In genomic region chr9:92224177-92224576, GRCh38 we compare ENCODE assay signal across 23 cellular contexts.
DNase-seq lines count a peak whose midpoint lies in the region; ATAC-seq and TF ChIP-seq lines count a peak whose summit lies in the region.
"Had no signal": no experiment of that assay in that cellular context is flagged by ENCODE, and none has a peak within 500 bp of the region (broad histone marks: within the 10 kb centered on the region; RNA-seq: fewer than 3 reads in every experiment).

No MANE protein-coding gene starts in this region.

- TF ChIP-seq CTCF in GM23338 (conservative IDR thresholded peaks at IDR 0.05; ENCODE audit: low read depth in 2 of 2) (no peak), nephron progenitor cell (IDR thresholded peaks at IDR 0.05) (no peak)

- peaks cover 71% of the 10 kb centered on the region for H3K36me3 ChIP-seq in GM23338 (ENCODE audit: insufficient read depth)

- no peak overlapping the region for H3K27ac ChIP-seq in GM23338 (ENCODE audit: low read depth)
- H3K27ac ChIP-seq: HL-60, PC-9 had no signal

- H3K4me1 ChIP-seq in GM23338 (ENCODE audit: insufficient read depth) = no peaks in the 10 kb centered on the region

- no peaks in the 10 kb centered on the region for H3K27me3 Mint-ChIP-seq in activated T-cell treated with anti-CD3 and anti-CD28 coated beads, Interleukin-2, amount 50 U/mL, for 72 hours (ENCODE audit: low read depth)
- H3K27me3 Mint-ChIP-seq in GM23338 (ENCODE audit: insufficient read depth, low read depth, poor library complexity) (peaks cover 6% of the 10 kb centered on the region), nephron progenitor cell (ENCODE audit: low read depth, poor library complexity) (no peaks in the 10 kb centered on the region)
- H3K27me3 Mint-ChIP-seq in activated T-helper 17 cell treated with anti-CD3 and anti-CD28 coated beads, Interleukin-2, amount 50 U/mL, for 72 hours = no peaks in the 10 kb centered on the region
- H3K27me3 Mint-ChIP-seq: CD8-positive, alpha-beta memory T cell had no signal

- no peak overlapping the region for H3K27ac Mint-ChIP-seq in activated T-cell treated with anti-CD3 and anti-CD28 coated beads, Interleukin-2, amount 50 U/mL, for 72 hours
- peak overlapping the region; percentile 52; the same call in 1 of the 2 replicates for H3K27ac Mint-ChIP-seq in GM23338
- H3K27ac Mint-ChIP-seq in activated T-helper 17 cell treated with anti-CD3 and anti-CD28 coated beads, Interleukin-2, amount 50 U/mL, for 72 hours = peak overlapping the region; percentile 9
- H3K27ac Mint-ChIP-seq in nephron progenitor cell = peak overlapping the region; percentile 91

- H3K36me3 Mint-ChIP-seq in activated T-cell treated with anti-CD3 and anti-CD28 coated beads, Interleukin-2, amount 50 U/mL, for 72 hours (ENCODE audit: insufficient read depth in 2 of 2) = peaks cover 23 to 57% of the 10 kb centered on the region in 2 donors
- H3K36me3 Mint-ChIP-seq in GM23338 (ENCODE audit: low read depth) (peaks cover 82% of the 10 kb centered on the region), nephron progenitor cell (ENCODE audit: low read depth) (peaks cover 80% of the 10 kb centered on the region)
- H3K36me3 Mint-ChIP-seq in activated T-helper 17 cell treated with anti-CD3 and anti-CD28 coated beads, Interleukin-2, amount 50 U/mL, for 72 hours (ENCODE audit: low read depth) = peaks cover 85% of the 10 kb centered on the region

- no peak overlapping the region for H3K4me3 ChIP-seq in GM23338
- H3K4me3 ChIP-seq: PC-9 had no signal

- no peaks in the 10 kb centered on the region for H3K4me1 Mint-ChIP-seq in activated T-cell treated with anti-CD3 and anti-CD28 coated beads, Interleukin-2, amount 50 U/mL, for 72 hours (ENCODE audit: low read depth)
- H3K4me1 Mint-ChIP-seq in GM23338 = no peaks in the 10 kb centered on the region
- no peaks in the 10 kb centered on the region for H3K4me1 Mint-ChIP-seq in activated T-helper 17 cell treated with anti-CD3 and anti-CD28 coated beads, Interleukin-2, amount 50 U/mL, for 72 hours
- no peaks in the 10 kb centered on the region for H3K4me1 Mint-ChIP-seq in nephron progenitor cell
- H3K4me1 Mint-ChIP-seq: CD8-positive, alpha-beta memory T cell had no signal

- no peaks in the 10 kb centered on the region for H3K9me3 Mint-ChIP-seq in activated T-cell treated with anti-CD3 and anti-CD28 coated beads, Interleukin-2, amount 50 U/mL, for 72 hours
- H3K9me3 Mint-ChIP-seq in GM23338 (peaks cover 12% of the 10 kb centered on the region), nephron progenitor cell (peaks cover 27% of the 10 kb centered on the region)
- no peaks in the 10 kb centered on the region for H3K9me3 Mint-ChIP-seq in activated T-helper 17 cell treated with anti-CD3 and anti-CD28 coated beads, Interleukin-2, amount 50 U/mL, for 72 hours
- H3K9me3 Mint-ChIP-seq: CD8-positive, alpha-beta memory T cell had no signal

- no peak overlapping the region for H3K4me3 Mint-ChIP-seq in activated T-cell treated with anti-CD3 and anti-CD28 coated beads, Interleukin-2, amount 50 U/mL, for 72 hours
- H3K4me3 Mint-ChIP-seq in GM23338 (no peak overlapping the region), nephron progenitor cell (no peak overlapping the region)
- no peak overlapping the region for H3K4me3 Mint-ChIP-seq in activated T-helper 17 cell treated with anti-CD3 and anti-CD28 coated beads, Interleukin-2, amount 50 U/mL, for 72 hours
- H3K4me3 Mint-ChIP-seq: CD8-positive, alpha-beta memory T cell had no signal

- no peak overlapping the region for H3K4me2 ChIP-seq in GM23338
- H3K4me2 ChIP-seq: PC-9 had no signal

- H3F3A ChIP-seq in GM23338 (replicated peaks; ENCODE audit: low read depth) = 0 out of 2 replicates have a peak, but pooled peaks cover 3% of the 10 kb centered on the region

- peaks cover 24% of the 10 kb centered on the region for H3K79me2 ChIP-seq in GM23338 (replicated peaks; ENCODE audit: insufficient read depth)

- no peak for DNase-seq in activated T-cell treated with anti-CD3 and anti-CD28 coated beads, Interleukin-2, amount 50 U/mL, for 72 hours
- no peak for DNase-seq in activated T-cell treated with anti-CD3 and anti-CD28 coated beads for 4 hours
- no peak for DNase-seq in GM23338 (ENCODE audit: low spot score)
- no peak for DNase-seq in nephron progenitor cell
- no peak for DNase-seq in stimulated activated naive CD4-positive, alpha-beta T cell treated with Interleukin-2 at 50 U/mL for 16 hours (lab: John Stamatoyannopoulos, UW)
- DNase-seq in stimulated activated CD4-positive, alpha-beta T cell treated with anti-CD3 and anti-CD28 coated beads, Interleukin-4, amount 100 ng/mL, for 24 hours = no peak
- DNase-seq: C1 segment of cervical spinal cord; CD8-positive, alpha-beta memory T cell; DMS 273 treated with DMSO at 0.1 percent for 48 hours; DMS79; EL; GF-D8; NCI-H1092; NCI-H1417 treated with DMSO at 0.1 percent for 48 hours; NCI-H1694 treated with DMSO at 0.1 percent for 48 hours; NCI-H2081; NCI-H2227 treated with DMSO at 0.1 percent for 48 hours; NCI-H526 treated with DMSO at 0.1 percent for 48 hours; PC-9; Right ventricle myocardium superior had no signal

- H3K9me2 ChIP-seq in GM23338 (ENCODE audit: insufficient read depth) = no peaks in the 10 kb centered on the region

- no peaks in the 10 kb centered on the region for H3K27me3 ChIP-seq in GM23338 (ENCODE audit: insufficient read depth)

- peaks cover 22% of the 10 kb centered on the region for H4K20me1 ChIP-seq in GM23338 (replicated peaks; ENCODE audit: insufficient read depth)

- no peak overlapping the region for H2AFZ ChIP-seq in GM23338
- H2AFZ ChIP-seq: PC-9 had no signal

- ATAC-seq in activated T-cell treated with anti-CD3 and anti-CD28 coated beads, Interleukin-2, amount 50 U/mL, for 72 hours (replicated peaks in 1 of 2) = peak; percentile 12 to 23
- ATAC-seq in GM23338 = no peak
- ATAC-seq in activated T-helper 17 cell treated with anti-CD3 and anti-CD28 coated beads, Interleukin-2, amount 50 U/mL, for 72 hours (replicated peaks) = no peak
- no peak for ATAC-seq in GM21825 (IDR thresholded peaks at IDR 0.05; ENCODE audit: unreplicated experiment)

TF ChIP-seq in GM23338, 12 proteins besides CTCF, POLR2A, EP300 and RAD21:
- no peak for TF ChIP-seq JUNB (IDR thresholded peaks at IDR 0.05; ENCODE audit: unreplicated experiment)
TF ChIP-seq in GM23338: peak in this region for 0.

Comparison
In these comparisons a context has a peak if more than half of its experiments do, and no peak if none do; other contexts are left out.
1. ATAC-seq: peak in activated T-cell treated with anti-CD3 and anti-CD28 coated beads, Interleukin-2, amount 50 U/mL, for 72 hours (2 of 2); none in GM23338 (single experiment), activated T-helper 17 cell treated with anti-CD3 and anti-CD28 coated beads, Interleukin-2, amount 50 U/mL, for 72 hours (single experiment) and GM21825 (single experiment).